Comparison of ENCODE assay signal across 21 cellular contexts in genomic region chr12:29131539-29131938, GRCh38. TPM values are rescaled to one million over a fixed set of nuclear protein-coding genes. Genes with fewer than 3 reads are reported as not detected.
DNase-seq lines count a peak whose midpoint lies in the region; ATAC-seq and TF ChIP-seq lines count a peak whose summit lies in the region.
"Had no signal": no experiment of that assay in that cellular context is flagged by ENCODE, and none has a peak within 500 bp of the region (broad histone marks: within the 10 kb centered on the region; RNA-seq: fewer than 3 reads in every experiment).

No MANE protein-coding gene starts in this region.

- DNase-seq in SKM-1 treated with dmso at 0.1 percent for 144 hours (lab: John Stamatoyannopoulos, UW; ENCODE audit: unreplicated experiment): peak; percentile 9
- no peak for DNase-seq in SKM-1 (lab: John Stamatoyannopoulos, UW; ENCODE audit: unreplicated experiment)
- DNase-seq in SK-MEL-5 (ENCODE audit: low read depth, low spot score): peak; percentile 53
- DNase-seq in fibroblast of gingiva (ENCODE audit: low read depth): peak; percentile 67
- DNase-seq in mucosa of gallbladder (ENCODE audit: low spot score): no peak
- DNase-seq in cardiac septum (ENCODE audit: low spot score): no peak
- no peak for DNase-seq in colonic mucosa
- DNase-seq: CD8-positive, alpha-beta T cell; foreskin keratinocyte; naive thymus-derived CD8-positive, alpha-beta T cell; NCI-H146; NCI-H446 treated with DMSO at 0.1 percent for 48 hours; psoas muscle; stimulated activated naive CD4-positive, alpha-beta T cell treated with Interleukin-2 at 50 U/mL for 16 hours had no signal

- intact Hi-C loops in cardiac septum (cut with DNase I) (no loop called here), colonic mucosa (cut with DNase I) (no loop called here)

- no peaks in the 10 kb centered on the region for H3K4me1 ChIP-seq in colonic mucosa
- H3K4me1 ChIP-seq: A549, foreskin keratinocyte, HAP-1, left lung, psoas muscle, upper lobe of left lung had no signal

- no peaks in the 10 kb centered on the region for H3K9me3 ChIP-seq in colonic mucosa
- H3K9me3 ChIP-seq: A549, HAP-1, left lung, psoas muscle, upper lobe of left lung had no signal

- in situ Hi-C loops in SK-MEL-5 (cut with HindIII; ENCODE audit: low pct_unique_long_range_greater_than_20kb, low sequenced_read_pairs): no loop called here

- no peak overlapping the region for H3K9ac ChIP-seq in colonic mucosa (ENCODE audit: low read depth in 2 of 2, low read length in 2 of 2)

- no peaks in the 10 kb centered on the region for H3K27me3 ChIP-seq in colonic mucosa
- H3K27me3 ChIP-seq: foreskin keratinocyte, left lung, upper lobe of left lung had no signal

- H3K4me3 ChIP-seq in colonic mucosa: no peak overlapping the region
- H3K4me3 ChIP-seq: A549, HAP-1, left lung, psoas muscle, upper lobe of left lung had no signal

- ATAC-seq in GM21619 (IDR thresholded peaks at IDR 0.05; ENCODE audit: unreplicated experiment): no peak
- ATAC-seq: A549; CD8-positive, alpha-beta T cell; foreskin keratinocyte; left lung; naive thymus-derived CD8-positive, alpha-beta T cell; psoas muscle; WTC11 had no signal

- no peak for TF ChIP-seq CTCF in colonic mucosa (IDR thresholded peaks at IDR 0.05)

- no peak overlapping the region for H3K27ac ChIP-seq in colonic mucosa
- H3K27ac ChIP-seq: A549, foreskin keratinocyte, psoas muscle, upper lobe of left lung had no signal

- no peaks in the 10 kb centered on the region for H3K36me3 ChIP-seq in colonic mucosa
- H3K36me3 ChIP-seq: HAP-1, left lung, upper lobe of left lung had no signal

RNA-seq across cellular contexts. Expression of gene FAR2, which starts 17.5 kb away (rescaled TPM):
- 3.0 and 6.0 TPM in 2 replicates for total RNA-seq in SK-MEL-5 (2014; rRNA removed; shearing (Covaris generic))
- polyA plus RNA-seq in SK-MEL-5 (2015; cell fraction: cytosol; rRNA removed): 3.3 and 3.6 TPM in 2 replicates
- polyA plus RNA-seq in SK-MEL-5 (2015; cell fraction: nucleus; rRNA removed): 3.8 and 5.4 TPM in 2 replicates
- total RNA-seq in mucosa of gallbladder (7.3 TPM), cardiac septum (3.3 TPM), colonic mucosa (10 to 100 TPM; 67.4 to 83.6 TPM)
- total RNA-seq: G401 had no signal

Comparison
In these comparisons a context has a peak if more than half of its experiments do, and no peak if none do; other contexts are left out.
1. DNase-seq: peak in SKM-1 treated with dmso at 0.1 percent for 144 hours (single experiment), SK-MEL-5 (single experiment) and fibroblast of gingiva (single experiment); none in SKM-1 (single experiment), mucosa of gallbladder (single experiment), cardiac septum (single experiment) and colonic mucosa (single experiment).